ENCODE assay signal across 8 cellular contexts in genomic region chr19:15418588-15419412, GRCh38. TPM values are rescaled to one million over a fixed set of nuclear protein-coding genes. Genes with fewer than 3 reads are reported as not detected.
A peak's percentile ranks its signal among the peaks of the same experiment; 100 is the strongest.
DNase-seq lines count a peak whose midpoint lies in the region; ATAC-seq and TF ChIP-seq lines count a peak whose summit lies in the region.

TSS of gene AKAP8L (minus strand) at chr19:15418988. CDS start at chr19:15418923, 65 bp downstream.

- H3K4me1 Mint-ChIP-seq in activated CD4-positive, alpha-beta T cell treated with anti-CD3 and anti-CD28 coated beads, Interleukin-2, amount 10 ng/mL, durations not matched to agents 7 days and 5 days, result peaks cover 38% of the 10 kb centered on the region

- no peaks in the 10 kb centered on the region for H3K27me3 ChIP-seq in layer of hippocampus (ENCODE audit: control insufficient read depth, insufficient read depth, low read length)

- TF ChIP-seq CTCF in C4-2B (conservative IDR thresholded peaks at IDR 0.05) (no peak; the same call in 1 of the 2 replicates), coronary artery (IDR thresholded peaks at IDR 0.05) (no peak)

- H3K9me3 Mint-ChIP-seq in activated CD4-positive, alpha-beta T cell treated with anti-CD3 and anti-CD28 coated beads, Interleukin-2, amount 10 ng/mL, durations not matched to agents 7 days and 5 days, result no peaks in the 10 kb centered on the region

- H3K4me3 ChIP-seq in coronary artery, result peak within 1 kb of the TSS; percentile 100

- H3K27ac ChIP-seq in C4-2B (peak within 1 kb of the TSS; percentile 97), coronary artery (peak within 1 kb of the TSS; percentile 83 to 99), layer of hippocampus (ENCODE audit: low read depth, low read length) (peak within 1 kb of the TSS; percentile 79)

- peak within 1 kb of the TSS; percentile 99 for H3K27ac Mint-ChIP-seq in activated CD4-positive, alpha-beta T cell treated with anti-CD3 and anti-CD28 coated beads, Interleukin-2, amount 10 ng/mL, durations not matched to agents 7 days and 5 days

- ATAC-seq in GM19328 (IDR thresholded peaks at IDR 0.05; ENCODE audit: unreplicated experiment), result peak; percentile 96
- ATAC-seq in HG03520 (IDR thresholded peaks at IDR 0.05; ENCODE audit: unreplicated experiment), result peak; percentile 89

- CTCF ChIA-PET in activated CD4-positive, alpha-beta T cell treated with anti-CD3 and anti-CD28 coated beads, Interleukin-2, amount 10 ng/mL, durations not matched to agents 7 days and 5 days (lab: Charles Lee), result interaction anchor here (0.6 to 4.5 kb wide), 48 partner anchors 9 to 1671 kb away, joined by 3 to 108 read pairs (median 4); partner anchors contain the start of genes AKAP8, BRD4 and WIZ

- H3K27me3 Mint-ChIP-seq in activated CD4-positive, alpha-beta T cell treated with anti-CD3 and anti-CD28 coated beads, Interleukin-2, amount 10 ng/mL, durations not matched to agents 7 days and 5 days, result no peaks in the 10 kb centered on the region

- POLR2A ChIA-PET in activated CD4-positive, alpha-beta T cell treated with anti-CD3 and anti-CD28 coated beads, Interleukin-2, amount 10 ng/mL, durations not matched to agents 7 days and 5 days (lab: Charles Lee), result interaction anchor here (0.6 to 2.1 kb wide), 7 partner anchors 39 to 137 kb away, joined by 3 to 11 read pairs (median 4); partner anchors contain the start of gene AKAP8

- peak; percentile 100 for DNase-seq in NCI-H69 (lab: John Stamatoyannopoulos, UW)
- peak; percentile 100 for DNase-seq in activated CD4-positive, alpha-beta T cell treated with anti-CD3 and anti-CD28 coated beads, Interleukin-2, amount 10 ng/mL, durations not matched to agents 7 days and 5 days
- peak; percentile 99 for DNase-seq in coronary artery (ENCODE audit: low spot score)
- peak; percentile 95 to 96 for DNase-seq in stimulated activated CD4-positive, alpha-beta T cell treated with anti-CD3 and anti-CD28 coated beads, Interleukin-1b, Interleukin-23, amount 100 ng/mL, for 4 hours (ENCODE audit: low read depth in 2 of 2)

- peak within 1 kb of the TSS; percentile 98 for H3K4me3 Mint-ChIP-seq in activated CD4-positive, alpha-beta T cell treated with anti-CD3 and anti-CD28 coated beads, Interleukin-2, amount 10 ng/mL, durations not matched to agents 7 days and 5 days

- peaks cover 38% of the 10 kb centered on the region for H3K36me3 Mint-ChIP-seq in activated CD4-positive, alpha-beta T cell treated with anti-CD3 and anti-CD28 coated beads, Interleukin-2, amount 10 ng/mL, durations not matched to agents 7 days and 5 days (ENCODE audit: low read depth)

RNA-seq across cellular contexts. Expression of gene AKAP8L, which starts in this region (rescaled TPM):
- total RNA-seq in activated CD4-positive, alpha-beta T cell treated with anti-CD3 and anti-CD28 coated beads, Interleukin-2, amount 10 ng/mL, durations not matched to agents 7 days and 5 days, result 10 to 100 TPM; 84.3 to 96.7 TPM

Comparison
In these comparisons a context has a peak if more than half of its experiments do, and no peak if none do; other contexts are left out.
1. Peak in every context shown above with its lines: DNase-seq, ATAC-seq, H3K4me3 ChIP-seq and H3K27ac ChIP-seq.